ENCODE assay signal across 12 cellular contexts in the genomic region with DNA sequence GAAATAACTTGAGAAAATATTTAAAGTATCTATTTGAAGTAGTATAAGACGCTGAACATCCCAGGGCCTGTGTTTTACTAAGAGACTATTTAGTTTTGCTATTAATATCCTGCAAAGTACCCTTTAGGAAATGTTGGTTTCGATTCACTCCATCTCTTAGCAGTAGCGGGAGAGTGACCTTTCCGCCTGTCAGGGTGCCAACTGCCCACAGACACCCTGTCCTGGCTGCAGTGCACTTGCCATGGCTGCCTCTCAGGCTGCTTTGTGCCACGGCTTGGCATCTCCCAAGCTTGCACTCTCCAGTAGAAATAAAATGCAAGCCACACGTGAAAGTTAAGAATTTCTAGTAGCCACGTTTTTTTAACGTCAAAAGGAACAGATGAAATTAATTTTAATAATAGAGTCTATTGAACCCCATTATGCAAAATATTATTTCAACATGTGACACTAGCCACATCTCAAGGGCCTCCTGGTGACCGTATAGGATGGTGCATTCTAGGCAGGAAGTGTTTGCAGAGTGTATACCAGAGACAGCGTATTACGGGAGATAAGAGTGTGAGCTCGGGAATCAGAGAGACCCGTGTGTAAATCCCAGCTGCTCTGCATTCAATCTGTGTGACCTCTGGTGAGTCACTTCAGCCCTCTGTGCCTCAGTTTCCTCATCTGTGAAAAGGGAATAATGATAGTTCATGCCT. TPM values are rescaled to one million over a fixed set of nuclear protein-coding genes. Genes with fewer than 3 reads are reported as not detected.
A peak's percentile ranks its signal among the peaks of the same experiment; 100 is the strongest.
DNase-seq lines count a peak whose midpoint lies in the region; ATAC-seq and TF ChIP-seq lines count a peak whose summit lies in the region.
"Had no signal": no experiment of that assay in that cellular context is flagged by ENCODE, and none has a peak within 500 bp of the region (broad histone marks: within the 10 kb centered on the region; RNA-seq: fewer than 3 reads in every experiment).

No MANE protein-coding gene starts in this region.

- H3K4me3 ChIP-seq in adrenal gland (peak overlapping the region in 1 of 4 donors; percentile 17), heart right ventricle (peak overlapping the region in 3 of 10 donors; percentile 8 to 14 (median 11)), muscle layer of colon (ENCODE audit: low read depth in 1 of 2, low read length in 2 of 2) (peak overlapping the region in 1 of 2 donors; percentile 4), thoracic aorta (peak overlapping the region; percentile 40), WERI-Rb-1 (ENCODE audit: low read depth, low read length) (no peak overlapping the region)

- peak in 6 of 7 donors; percentile 40 to 86 (median 65) for DNase-seq in adrenal gland
- DNase-seq in heart right ventricle = peak; percentile 65 to 73
- DNase-seq in thoracic aorta (ENCODE audit: low spot score) = no peak
- DNase-seq in activated CD4-positive, alpha-beta T cell treated with anti-CD3 and anti-CD28 coated beads, Interleukin-2, amount 50 U/mL, for 48 hours = no peak
- no peak for DNase-seq in WERI-Rb-1
- no peak for DNase-seq in stimulated activated CD4-positive, alpha-beta T cell treated with anti-CD3 and anti-CD28 coated beads, Interleukin-1b, Interleukin-23, amount 100 ng/mL, for 48 hours
- DNase-seq: activated CD4-positive, alpha-beta T cell treated with anti-CD3 and anti-CD28 coated beads for 4 hours; activated CD8-positive, alpha-beta memory T cell treated with anti-CD3 and anti-CD28 coated beads, Interleukin-2, amount 50 U/mL, for 4 hours; activated gamma-delta T cell had no signal

- ATAC-seq in heart right ventricle (peak; percentile 66 to 93 (median 77)), thoracic aorta (ENCODE audit: insufficient number of reproducible peaks, low FRiP score, low read depth) (no peak), esophagus mucosa (no peak)
- ATAC-seq: SK-N-SH treated with all-trans-retinoic acid at 6 μM for 48 hours had no signal

- H3K9ac ChIP-seq in muscle layer of colon (ENCODE audit: low read length) = no peak overlapping the region

- TF ChIP-seq CTCF in adrenal gland (IDR thresholded peaks at IDR 0.05) (no peak), heart right ventricle (IDR thresholded peaks at IDR 0.05) (peak in 1 of 9 donors; percentile 13), thoracic aorta (IDR thresholded peaks at IDR 0.05) (no peak), WERI-Rb-1 (IDR thresholded peaks at IDR 0.05; ENCODE audit: low read depth, low read length) (no peak)

- no peaks in the 10 kb centered on the region for H3K9me3 ChIP-seq in adrenal gland (replicated peaks in 1 of 3)
- H3K9me3 ChIP-seq in heart right ventricle = no peaks in the 10 kb centered on the region
- H3K9me3 ChIP-seq in muscle layer of colon (ENCODE audit: low read length) = no peaks in the 10 kb centered on the region
- no peaks in the 10 kb centered on the region for H3K9me3 ChIP-seq in thoracic aorta
- H3K9me3 ChIP-seq in WERI-Rb-1 (ENCODE audit: severe bottlenecking) = no peaks in the 10 kb centered on the region

- H3K36me3 ChIP-seq in adrenal gland (replicated peaks in 1 of 2) (no peaks in the 10 kb centered on the region), heart right ventricle (peaks cover 0 to 48% (median 0%) of the 10 kb centered on the region in 9 donors), muscle layer of colon (ENCODE audit: insufficient read depth, low read length) (no peaks in the 10 kb centered on the region), thoracic aorta (no peaks in the 10 kb centered on the region), WERI-Rb-1 (no peaks in the 10 kb centered on the region)

- H3K27ac ChIP-seq in adrenal gland = peak overlapping the region in 1 of 5 donors; percentile 13
- peak overlapping the region in 9 of 10 donors; percentile 16 to 67 (median 50) for H3K27ac ChIP-seq in heart right ventricle
- peak overlapping the region; percentile 70 for H3K27ac ChIP-seq in muscle layer of colon (ENCODE audit: low read depth, low read length)
- peak overlapping the region; percentile 71 to 77 for H3K27ac ChIP-seq in thoracic aorta
- no peak overlapping the region for H3K27ac ChIP-seq in WERI-Rb-1

- 48 to 60% (median 56%) methylated on average over 13 of the region's 13 CpGs for WGBS in adrenal gland, 4 donors
- WGBS in heart right ventricle, 2 donors = 41 to 44% methylated on average over 13 of the region's 13 CpGs

- no peaks in the 10 kb centered on the region for H3K4me1 ChIP-seq in adrenal gland (replicated peaks in 1 of 2)
- H3K4me1 ChIP-seq in heart right ventricle = peaks cover 0 to 89% (median 46%) of the 10 kb centered on the region in 9 donors
- H3K4me1 ChIP-seq in muscle layer of colon (ENCODE audit: insufficient read depth, low read length) = peaks cover 48% of the 10 kb centered on the region
- H3K4me1 ChIP-seq in thoracic aorta (ENCODE audit: control insufficient read depth in 1 of 2, low read depth in 2 of 2) = peaks cover 26 to 78% of the 10 kb centered on the region in 2 donors

- TF ChIP-seq POLR2A in adrenal gland (IDR thresholded peaks at IDR 0.05) = no peak

- intact Hi-C loops in adrenal gland (cut with DNase I) = no loop called here
- intact Hi-C loops in heart right ventricle (cut with DNase I) = loop anchor here in 1 of 10 donors (2.0 kb wide), 1 partner anchor 17 kb away; no protein-coding TSS in a partner anchor

- H3K27me3 ChIP-seq in adrenal gland (no peaks in the 10 kb centered on the region), heart right ventricle (no peaks in the 10 kb centered on the region), muscle layer of colon (ENCODE audit: control insufficient read depth in 1 of 2, insufficient read depth in 2 of 2, low read length in 2 of 2) (no peaks in the 10 kb centered on the region), thoracic aorta (replicated peaks; ENCODE audit: insufficient read depth) (no peaks in the 10 kb centered on the region), WERI-Rb-1 (ENCODE audit: insufficient read depth, low read depth, severe bottlenecking) (no peaks in the 10 kb centered on the region)

RNA-seq across cellular contexts. Expression of a gene that starts 19.8 kb away (rescaled TPM):
- 10 to 100 TPM in 7 of 8 donors, 1 to 10 TPM in 1; 5.1 to 51.2 (median 18.0) TPM for total RNA-seq in adrenal gland
- 10 to 100 TPM; 16.8 to 37.8 (median 29.9) TPM for polyA plus RNA-seq in adrenal gland
- total RNA-seq in heart right ventricle = 100 to 1,000 TPM in 1 of 10 donors, 10 to 100 TPM in 8, 1 to 10 TPM in 1; 9.7 to 102 (median 17.3) TPM
- polyA plus RNA-seq in heart right ventricle = 10 to 100 TPM; 22.8 to 33.4 TPM
- total RNA-seq in thoracic aorta = 100 to 1,000 TPM; 104 to 420 TPM
- 4.3 TPM for total RNA-seq in esophagus mucosa

Comparison
In these comparisons a context has a peak if more than half of its experiments do, and no peak if none do; other contexts are left out.
1. DNase-seq: peak in adrenal gland (6 of 7) and heart right ventricle (2 of 2); none in thoracic aorta (single experiment), activated CD4-positive, alpha-beta T cell treated with anti-CD3 and anti-CD28 coated beads, Interleukin-2, amount 50 U/mL, for 48 hours (0 of 2), WERI-Rb-1 (single experiment) and stimulated activated CD4-positive, alpha-beta T cell treated with anti-CD3 and anti-CD28 coated beads, Interleukin-1b, Interleukin-23, amount 100 ng/mL, for 48 hours (single experiment).
2. ATAC-seq: peak in heart right ventricle (8 of 8); none in thoracic aorta (single experiment) and esophagus mucosa (single experiment).